Comparison of ENCODE assay signal across 1 cellular context in genomic region chr4:184153781-184154542, GRCh38.
A peak's percentile ranks its signal among the peaks of the same experiment; 100 is the strongest.
TF ChIP-seq lines count a peak whose summit lies in the region.

No MANE protein-coding gene starts in this region.

TF ChIP-seq in K562, 482 proteins besides CTCF, POLR2A, EP300 and RAD21 (continued from another document):
- no peak for TF ChIP-seq ELK3 (CRISPR knock-in tag; IDR thresholded peaks at IDR 0.05)
- no peak for TF ChIP-seq GABPB1 (CRISPR knock-in tag; IDR thresholded peaks at IDR 0.05)
- TF ChIP-seq C11orf30 (IDR thresholded peaks at IDR 0.05; ENCODE audit: low read depth): peak; percentile 25; the same call in 1 of the 2 replicates
- TF ChIP-seq JUND (IDR thresholded peaks at IDR 0.05; ENCODE audit: borderline replicate concordance, low read depth, low read length): no peak
- peak; percentile 28; the same call in 1 of the 3 replicates for TF ChIP-seq JUND (tag; IDR thresholded peaks at IDR 0.05; ENCODE audit: borderline replicate concordance, low read depth, low read length)
- TF ChIP-seq ATF7 (IDR thresholded peaks at IDR 0.05): peak; percentile 73
- TF ChIP-seq TFE3 (CRISPR knock-in tag; IDR thresholded peaks at IDR 0.05): no peak
- no peak for TF ChIP-seq ATF1 (CRISPR knock-in tag; IDR thresholded peaks at IDR 0.05)
- peak; percentile 53 for TF ChIP-seq ATF1 (tag; IDR thresholded peaks at IDR 0.05)
- no peak for TF ChIP-seq ZBTB49 (CRISPR knock-in tag; IDR thresholded peaks at IDR 0.05; ENCODE audit: borderline replicate concordance)
- TF ChIP-seq ATF3 (IDR thresholded peaks at IDR 0.05): peak; percentile 72
- no peak for TF ChIP-seq ATF3 (CRISPR knock-in tag; conservative IDR thresholded peaks at IDR 0.05)
